In the genomic region with DNA sequence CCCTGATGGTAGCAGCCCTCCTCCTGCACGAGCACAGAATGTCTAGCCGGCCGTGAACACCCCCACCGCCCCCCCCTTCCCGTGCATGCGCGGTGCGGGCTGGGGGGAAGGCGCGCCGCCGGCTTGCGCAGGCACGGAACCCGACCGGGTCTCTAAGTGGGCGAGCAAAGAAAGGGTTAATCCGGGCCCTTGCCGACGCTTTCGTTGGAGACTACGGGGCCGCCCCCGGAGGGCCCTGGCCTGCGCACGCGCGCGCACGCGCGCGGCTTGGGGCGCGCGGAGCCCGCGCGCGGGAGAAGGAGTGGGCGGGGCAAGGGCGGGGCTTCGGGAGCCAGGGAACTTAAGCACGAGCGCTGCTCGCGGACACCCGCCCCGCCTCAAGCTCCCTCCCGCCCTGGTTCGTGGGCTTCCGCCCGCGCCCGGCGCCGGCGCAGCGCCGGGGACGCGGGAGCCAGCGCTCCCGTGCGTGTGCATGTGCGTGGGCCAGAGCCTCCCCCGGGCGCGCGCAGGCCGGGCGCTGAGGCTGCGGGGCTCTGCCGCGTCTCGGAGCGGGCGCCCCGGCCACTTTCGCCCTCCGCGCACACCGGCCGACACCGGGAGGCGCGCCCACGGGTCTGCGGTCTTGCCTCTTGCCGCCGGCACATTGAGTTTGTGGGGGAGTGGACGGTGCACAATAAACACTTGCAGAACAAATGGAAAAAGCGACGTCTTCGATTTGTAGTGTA, we compare ENCODE assay signal across 8 cellular contexts. TPM values are rescaled to one million over a fixed set of nuclear protein-coding genes. Genes with fewer than 3 reads are reported as not detected.
DNase-seq lines count a peak whose midpoint lies in the region; ATAC-seq and TF ChIP-seq lines count a peak whose summit lies in the region.

No MANE protein-coding gene starts in this region.

- peak overlapping the region; percentile 89 for H3K4me2 ChIP-seq in GM23338

- H3K4me3 Mint-ChIP-seq in GM23338, result peak overlapping the region; percentile 86
- H3K4me3 Mint-ChIP-seq in nephron, result peak overlapping the region; percentile 88 to 96 (median 94)

- H3K27ac Mint-ChIP-seq in GM23338 (peak overlapping the region; percentile 96), nephron (peak overlapping the region; percentile 96 to 100 (median 99))

- H3K9me2 ChIP-seq in GM23338 (ENCODE audit: insufficient read depth), result no peaks in the 10 kb centered on the region

- DNase-seq in Daoy (ENCODE audit: low read depth) (peak; percentile 90), GM23338 (ENCODE audit: low spot score) (peak; percentile 96), Kasumi-1 (lab: John Stamatoyannopoulos, UW) (peak; percentile 82 to 90), RKO (ENCODE audit: low spot score) (peak; percentile 90), fibroblast of the aortic adventitia (ENCODE audit: low read depth) (peak; percentile 96)
- DNase-seq in activated T-helper 9 cell treated with anti-CD3 and anti-CD28 coated beads, Interleukin-2, amount 50 U/mL, for 16 hours (ENCODE audit: low read depth), result peak; percentile 94
- DNase-seq in stimulated activated naive CD8-positive, alpha-beta T cell treated with anti-CD3 and anti-CD28 coated beads, Interleukin-15, Interleukin-2, amounts not matched to agents 100 U/mL and 50 U/mL, for 24 hours, result peak; percentile 95

- peaks cover 19% of the 10 kb centered on the region for H3K79me2 ChIP-seq in GM23338 (replicated peaks; ENCODE audit: insufficient read depth)

- H3K27me3 Mint-ChIP-seq in GM23338 (ENCODE audit: insufficient read depth, low read depth, poor library complexity), result peaks cover 20% of the 10 kb centered on the region
- H3K27me3 Mint-ChIP-seq in nephron (ENCODE audit: low read depth), result peaks cover 11% of the 10 kb centered on the region

- 0 out of 2 replicates have a peak overlapping the region, but pooled peaks have one; percentile 67 for H3K27ac ChIP-seq in GM23338 (ENCODE audit: low read depth)

- peak; percentile 66 for ATAC-seq in GM23338
- peak; percentile 77 for ATAC-seq in stimulated activated naive CD8-positive, alpha-beta T cell treated with anti-CD3 and anti-CD28 coated beads, Interleukin-15, Interleukin-2, amounts not matched to agents 100 U/mL and 50 U/mL, for 24 hours

- peaks cover 9% of the 10 kb centered on the region; the same call in 1 of the 2 replicates for H3F3A ChIP-seq in GM23338 (replicated peaks; ENCODE audit: low read depth)

- peaks cover 4% of the 10 kb centered on the region; the same call in 1 of the 2 replicates for H4K20me1 ChIP-seq in GM23338 (replicated peaks; ENCODE audit: insufficient read depth)

- TF ChIP-seq CTCF in GM23338 (conservative IDR thresholded peaks at IDR 0.05; ENCODE audit: low read depth in 2 of 2) (no peak), fibroblast of the aortic adventitia (IDR thresholded peaks at IDR 0.05; ENCODE audit: insufficient read depth, low read length) (no peak), nephron (IDR thresholded peaks at IDR 0.05; ENCODE audit: unreplicated experiment in 3 of 3) (no peak)

- H2AFZ ChIP-seq in GM23338, result peak overlapping the region; percentile 82; the same call in 1 of the 2 replicates

- peak overlapping the region; percentile 87 for H3K4me3 ChIP-seq in GM23338
- peak overlapping the region; percentile 89 for H3K4me3 ChIP-seq in fibroblast of the aortic adventitia (ENCODE audit: low read depth, low read length)

- peaks cover 16% of the 10 kb centered on the region for H3K27me3 ChIP-seq in GM23338 (ENCODE audit: insufficient read depth)

- H3K9me3 Mint-ChIP-seq in GM23338, result no peaks in the 10 kb centered on the region; the same call in 2 of the 3 replicates
- no peaks in the 10 kb centered on the region for H3K9me3 Mint-ChIP-seq in nephron

- H3K4me1 Mint-ChIP-seq in GM23338, result peaks cover 14% of the 10 kb centered on the region
- H3K4me1 Mint-ChIP-seq in nephron, result peaks cover 15% of the 10 kb centered on the region

- peaks cover 11% of the 10 kb centered on the region for H3K4me1 ChIP-seq in GM23338 (ENCODE audit: insufficient read depth)

- H3K36me3 Mint-ChIP-seq in GM23338 (ENCODE audit: low read depth) (peaks cover 11% of the 10 kb centered on the region), nephron (ENCODE audit: low read depth) (peaks cover 12% of the 10 kb centered on the region)

- peaks cover 13% of the 10 kb centered on the region; the same call in 1 of the 2 replicates for H3K36me3 ChIP-seq in GM23338 (ENCODE audit: insufficient read depth)

TF ChIP-seq in GM23338, 12 proteins besides CTCF, POLR2A, EP300 and RAD21 (continues in another document):
- TF ChIP-seq ZNF114 (CRISPR knock-in tag; IDR thresholded peaks at IDR 0.05), result peak; percentile 96
- TF ChIP-seq CREB1 (CRISPR knock-in tag; IDR thresholded peaks at IDR 0.05; ENCODE audit: low read depth), result peak; percentile 69
- peak; percentile 56 for TF ChIP-seq POLR2AphosphoS5 (IDR thresholded peaks at IDR 0.05; ENCODE audit: low read depth)
- TF ChIP-seq ZNF331 (CRISPR knock-in tag; IDR thresholded peaks at IDR 0.05; ENCODE audit: low read depth), result 0 out of 2 replicates have a peak, but pooled peaks have one; percentile 3
- no peak for TF ChIP-seq EZH2phosphoT487 (IDR thresholded peaks at IDR 0.05; ENCODE audit: unreplicated experiment)
- TF ChIP-seq NANOG (IDR thresholded peaks at IDR 0.05; ENCODE audit: borderline replicate concordance), result no peak
- TF ChIP-seq, protein P1, sequence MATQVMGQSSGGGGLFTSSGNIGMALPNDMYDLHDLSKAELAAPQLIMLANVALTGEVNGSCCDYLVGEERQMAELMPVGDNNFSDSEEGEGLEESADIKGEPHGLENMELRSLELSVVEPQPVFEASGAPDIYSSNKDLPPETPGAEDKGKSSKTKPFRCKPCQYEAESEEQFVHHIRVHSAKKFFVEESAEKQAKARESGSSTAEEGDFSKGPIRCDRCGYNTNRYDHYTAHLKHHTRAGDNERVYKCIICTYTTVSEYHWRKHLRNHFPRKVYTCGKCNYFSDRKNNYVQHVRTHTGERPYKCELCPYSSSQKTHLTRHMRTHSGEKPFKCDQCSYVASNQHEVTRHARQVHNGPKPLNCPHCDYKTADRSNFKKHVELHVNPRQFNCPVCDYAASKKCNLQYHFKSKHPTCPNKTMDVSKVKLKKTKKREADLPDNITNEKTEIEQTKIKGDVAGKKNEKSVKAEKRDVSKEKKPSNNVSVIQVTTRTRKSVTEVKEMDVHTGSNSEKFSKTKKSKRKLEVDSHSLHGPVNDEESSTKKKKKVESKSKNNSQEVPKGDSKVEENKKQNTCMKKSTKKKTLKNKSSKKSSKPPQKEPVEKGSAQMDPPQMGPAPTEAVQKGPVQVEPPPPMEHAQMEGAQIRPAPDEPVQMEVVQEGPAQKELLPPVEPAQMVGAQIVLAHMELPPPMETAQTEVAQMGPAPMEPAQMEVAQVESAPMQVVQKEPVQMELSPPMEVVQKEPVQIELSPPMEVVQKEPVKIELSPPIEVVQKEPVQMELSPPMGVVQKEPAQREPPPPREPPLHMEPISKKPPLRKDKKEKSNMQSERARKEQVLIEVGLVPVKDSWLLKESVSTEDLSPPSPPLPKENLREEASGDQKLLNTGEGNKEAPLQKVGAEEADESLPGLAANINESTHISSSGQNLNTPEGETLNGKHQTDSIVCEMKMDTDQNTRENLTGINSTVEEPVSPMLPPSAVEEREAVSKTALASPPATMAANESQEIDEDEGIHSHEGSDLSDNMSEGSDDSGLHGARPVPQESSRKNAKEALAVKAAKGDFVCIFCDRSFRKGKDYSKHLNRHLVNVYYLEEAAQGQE (IDR thresholded peaks at IDR 0.05; ENCODE audit: unreplicated experiment), result no peak

RNA-seq across cellular contexts. Expression of a gene that starts 0.6 kb away (rescaled TPM):
- 10.4 and 13.8 TPM in 2 replicates for total RNA-seq in Daoy (2014; rRNA removed; shearing (Covaris generic))
- 14.0 and 16.8 TPM in 2 replicates for total RNA-seq in GM23338 (2014; rRNA removed; shearing (Covaris generic))
- 5.2 and 6.0 TPM in 2 replicates for polyA plus RNA-seq in GM23338 (2016; fragmentation: Nextera tagmentation; extraction: Ambion mirVana)
- 17.4 and 35.8 TPM in 2 replicates for total RNA-seq in fibroblast of the aortic adventitia (ENCODE audit: low replicate concordance)

Comparison
In these comparisons a context has a peak if more than half of its experiments do, and no peak if none do; other contexts are left out.
1. Peak in every context shown above with its lines: DNase-seq, ATAC-seq, H3K4me3 ChIP-seq and H3K27ac ChIP-seq.